ENCODE assay signal across 1 cellular context in the genomic region with DNA sequence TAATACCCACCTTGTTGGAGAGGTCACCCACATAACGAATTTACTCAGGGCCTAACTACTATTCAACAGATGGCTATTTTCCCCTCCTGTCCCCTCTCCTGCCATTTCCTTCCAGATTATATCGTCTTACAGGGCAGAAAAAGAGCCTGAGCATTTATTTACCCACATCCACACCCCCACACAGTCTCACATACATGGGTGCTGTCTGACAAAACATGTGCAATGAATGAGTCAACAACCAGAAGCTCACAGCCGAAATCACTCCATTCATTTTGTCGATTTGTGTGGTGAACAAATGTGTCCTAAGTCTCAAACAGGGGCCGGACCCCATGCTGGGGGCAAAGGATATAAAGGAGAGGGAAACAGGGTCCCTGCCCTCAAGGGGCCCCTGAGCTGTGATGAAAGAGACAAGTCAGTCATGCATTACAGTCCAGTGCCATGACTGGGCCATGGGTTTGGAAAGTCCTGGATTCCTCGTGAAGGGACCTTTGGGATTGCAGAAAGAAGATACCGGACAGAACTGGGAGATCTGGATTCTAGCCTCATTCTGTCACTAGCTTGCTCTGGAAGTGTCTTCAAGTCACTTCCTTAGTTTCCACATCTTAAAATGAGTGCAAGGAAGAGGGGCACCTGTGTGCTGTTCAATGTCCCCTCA.
TF ChIP-seq lines count a peak whose summit lies in the region.

No MANE protein-coding gene starts in this region.

TF ChIP-seq in HepG2, 621 proteins besides CTCF, POLR2A, EP300 and RAD21:
- TF ChIP-seq FOSL2 (CRISPR knock-in tag; IDR thresholded peaks at IDR 0.05) (peak; percentile 39; the same call in 1 of the 2 replicates), ARNT (IDR thresholded peaks at IDR 0.05) (no peak)
